Comparison of ENCODE assay signal across 32 cellular contexts in the genomic region with DNA sequence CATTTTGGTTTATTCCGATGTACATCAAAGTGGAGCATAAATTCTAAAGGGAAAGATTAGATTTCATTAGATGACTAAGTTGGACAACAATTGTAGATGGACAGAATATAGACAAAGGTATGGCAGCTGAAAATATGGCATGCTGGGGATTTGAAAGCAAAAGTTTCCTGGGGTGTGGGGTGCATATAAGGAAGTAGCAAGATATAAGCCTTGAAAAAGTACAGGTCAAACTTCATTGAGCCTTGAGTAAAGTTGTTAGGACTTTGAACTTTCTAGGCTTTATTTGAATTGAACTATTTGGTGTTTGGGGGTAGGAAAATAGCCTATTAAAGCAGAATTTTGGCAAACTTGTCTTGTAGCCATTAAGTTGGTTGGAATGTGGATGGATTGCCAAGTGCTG.
"Had no signal": no experiment of that assay in that cellular context is flagged by ENCODE, and none has a peak within 500 bp of the region (broad histone marks: within the 10 kb centered on the region; RNA-seq: fewer than 3 reads in every experiment).

No MANE protein-coding gene starts in this region.

- ATAC-seq: activated CD8-positive, alpha-beta T cell treated with anti-CD3 and anti-CD28 coated beads for 36 hours; activated naive CD4-positive, alpha-beta T cell treated with anti-CD3 and anti-CD28 coated beads, Interleukin-2, amount 50 U/mL, for 72 hours; activated T-cell treated with anti-CD3 and anti-CD28 coated beads, Interleukin-2, amount 50 U/mL, for 4 hours; activated T-cell treated with anti-CD3 and anti-CD28 coated beads, Interleukin-2, amount 50 U/mL, for 72 hours; activated T-helper 17 cell treated with anti-CD3 and anti-CD28 coated beads, Interleukin-2, amount 50 U/mL, for 72 hours; body of pancreas had no signal

- H3K4me3 ChIP-seq: adrenal gland, body of pancreas, breast epithelium had no signal

- DNase-seq: activated B cell treated with CpG ODN at 0.5 μM for 24 hours; activated CD4-positive, alpha-beta memory T cell treated with anti-CD3 and anti-CD28 coated beads for 36 hours; activated CD4-positive, alpha-beta T cell treated with anti-CD3 and anti-CD28 coated beads for 4 hours; activated CD4-positive, alpha-beta T cell treated with anti-CD3 and anti-CD28 coated beads, Interleukin-2, amount 10 ng/mL, durations not matched to agents 24 days and 14 days; activated CD4-positive, alpha-beta T cell treated with anti-CD3 and anti-CD28 coated beads, Interleukin-2, amount 50 U/mL, for 1 hour; activated CD4-positive, alpha-beta T cell treated with anti-CD3 and anti-CD28 coated beads, Interleukin-2, amount 50 U/mL, for 4 hours; activated CD4-positive, CD25-positive, alpha-beta regulatory T cell treated with anti-CD3 and anti-CD28 coated beads, Interleukin-2, amount 50 U/mL, for 72 hours; activated CD8-positive, alpha-beta memory T cell treated with anti-CD3 and anti-CD28 coated beads, Interleukin-2, amount 50 U/mL, for 4 hours; activated CD8-positive, alpha-beta T cell treated with anti-CD3 and anti-CD28 coated beads for 36 hours; activated effector memory CD4-positive, alpha-beta T cell treated with anti-CD3 and anti-CD28 coated beads, Interleukin-2, amount 50 U/mL, for 16 hours; activated gamma-delta T cell treated with Interleukin-2 at 50 U/mL for 16 hours; activated naive CD4-positive, alpha-beta T cell; activated naive CD4-positive, alpha-beta T cell treated with anti-CD3 and anti-CD28 coated beads for 36 hours; activated naive CD4-positive, alpha-beta T cell treated with anti-CD3 and anti-CD28 coated beads, Interleukin-2, amount 50 U/mL, for 16 hours; activated naive CD8-positive, alpha-beta T cell treated with anti-CD3 and anti-CD28 coated beads for 36 hours; activated T-cell treated with anti-CD3 and anti-CD28 coated beads for 4 hours; activated T-cell treated with anti-CD3 and anti-CD28 coated beads, Interleukin-2, amount 50 U/mL, for 1 hour; activated T-cell treated with anti-CD3 and anti-CD28 coated beads, Interleukin-2, amount 50 U/mL, for 4 hours; activated T-cell treated with anti-CD3 and anti-CD28 coated beads, Interleukin-2, amount 50 U/mL, for 72 hours; adrenal gland; amniotic stem cell; aorta; body of pancreas; brain microvascular endothelial cell; central memory CD4-positive, alpha-beta T cell; T-helper 2 cell; T-helper 9 cell had no signal

- FAIRE-seq: astrocyte, TTC549 had no signal
